28 cellular contexts compared by ENCODE assay signal in genomic region chr1:83531910-83532309, GRCh38.
"Had no signal": no experiment of that assay in that cellular context is flagged by ENCODE, and none has a peak within 500 bp of the region (broad histone marks: within the 10 kb centered on the region; RNA-seq: fewer than 3 reads in every experiment).

No MANE protein-coding gene starts in this region.

- H3K4me1 Mint-ChIP-seq: activated CD4-positive, alpha-beta memory T cell treated with anti-CD3 and anti-CD28 coated beads, Interleukin-2, amount 10 ng/mL, durations not matched to agents 7 days and 5 days; activated CD4-positive, alpha-beta T cell treated with anti-CD3 and anti-CD28 coated beads, Interleukin-2, amount 10 ng/mL, durations not matched to agents 24 days and 14 days; activated naive CD4-positive, alpha-beta T cell treated with anti-CD3 and anti-CD28 coated beads, Interleukin-2, amount 50 U/mL, for 24 hours; naive thymus-derived CD8-positive, alpha-beta T cell had no signal

- H3K27ac ChIP-seq: adrenal gland, ascending aorta, brain microvascular endothelial cell, esophagus muscularis mucosa, heart right ventricle, left ventricle myocardium inferior, ovary, psoas muscle, right atrium auricular region, vagina, VCaP had no signal

- H3K4me3 Mint-ChIP-seq: activated CD4-positive, alpha-beta memory T cell treated with anti-CD3 and anti-CD28 coated beads, Interleukin-2, amount 10 ng/mL, durations not matched to agents 7 days and 5 days; activated CD4-positive, alpha-beta T cell treated with anti-CD3 and anti-CD28 coated beads, Interleukin-2, amount 10 ng/mL, durations not matched to agents 24 days and 14 days; activated naive CD4-positive, alpha-beta T cell treated with anti-CD3 and anti-CD28 coated beads, Interleukin-2, amount 50 U/mL, for 24 hours; mesothelial cell of epicardium; naive thymus-derived CD8-positive, alpha-beta T cell; T-helper 2 cell treated with Interferon-gamma antibody and Interleukin-4, amounts not matched to agents 5 μg/mL and 100 μg/mL, for 36 hours; type B pancreatic cell had no signal

- H3K36me3 ChIP-seq: adrenal gland, ascending aorta, brain microvascular endothelial cell, esophagus muscularis mucosa, heart right ventricle, left ventricle myocardium inferior, ovary, right atrium auricular region, thoracic aorta, vagina had no signal

- H3K4me1 ChIP-seq: adrenal gland, ascending aorta, esophagus muscularis mucosa, psoas muscle, right atrium auricular region had no signal

- H3K27me3 ChIP-seq: adrenal gland, ascending aorta, brain microvascular endothelial cell, esophagus muscularis mucosa, heart right ventricle, ovary, right atrium auricular region, vagina had no signal

- H3K27ac Mint-ChIP-seq: activated CD4-positive, alpha-beta memory T cell treated with anti-CD3 and anti-CD28 coated beads, Interleukin-2, amount 10 ng/mL, durations not matched to agents 7 days and 5 days; activated CD4-positive, alpha-beta T cell treated with anti-CD3 and anti-CD28 coated beads, Interleukin-2, amount 10 ng/mL, durations not matched to agents 24 days and 14 days; activated naive CD4-positive, alpha-beta T cell treated with anti-CD3 and anti-CD28 coated beads, Interleukin-2, amount 50 U/mL, for 24 hours; mesothelial cell of epicardium; T-helper 2 cell treated with Interferon-gamma antibody and Interleukin-4, amounts not matched to agents 5 μg/mL and 100 μg/mL, for 36 hours; type B pancreatic cell had no signal

- H3K4me3 ChIP-seq: adrenal gland, ascending aorta, esophagus muscularis mucosa, heart right ventricle, left ventricle myocardium inferior, ovary, psoas muscle, right atrium auricular region, thoracic aorta, vagina had no signal

- H3K36me3 Mint-ChIP-seq: mesothelial cell of epicardium, type B pancreatic cell had no signal

- H3K9me3 ChIP-seq: adrenal gland, esophagus muscularis mucosa, psoas muscle, right atrium auricular region, thoracic aorta, vagina had no signal

- H3K27me3 Mint-ChIP-seq: activated CD4-positive, alpha-beta memory T cell treated with anti-CD3 and anti-CD28 coated beads, Interleukin-2, amount 10 ng/mL, durations not matched to agents 7 days and 5 days; activated CD4-positive, alpha-beta T cell treated with anti-CD3 and anti-CD28 coated beads, Interleukin-2, amount 10 ng/mL, durations not matched to agents 24 days and 14 days; activated naive CD4-positive, alpha-beta T cell treated with anti-CD3 and anti-CD28 coated beads, Interleukin-2, amount 50 U/mL, for 24 hours; naive thymus-derived CD8-positive, alpha-beta T cell; type B pancreatic cell had no signal

- ATAC-seq: activated CD4-positive, CD25-positive, alpha-beta regulatory T cell treated with anti-CD3 and anti-CD28 coated beads, Interleukin-2, amount 50 U/mL, for 24 hours; heart right ventricle; naive thymus-derived CD8-positive, alpha-beta T cell; psoas muscle had no signal

- DNase-seq: activated CD4-positive, alpha-beta memory T cell treated with anti-CD3 and anti-CD28 coated beads, Interleukin-2, amount 10 ng/mL, durations not matched to agents 7 days and 5 days; activated CD4-positive, alpha-beta T cell treated with anti-CD3 and anti-CD28 coated beads, Interleukin-2, amount 10 ng/mL, durations not matched to agents 24 days and 14 days; activated gamma-delta T cell; activated T-cell treated with anti-CD3 and anti-CD28 coated beads for 4 hours; adrenal gland; brain microvascular endothelial cell; central memory CD4-positive, alpha-beta T cell; effector memory CD4-positive, alpha-beta T cell; heart right ventricle; kidney glomerular epithelial cell; left ventricle myocardium inferior; mammary epithelial cell; naive thymus-derived CD8-positive, alpha-beta T cell; ovary; psoas muscle; stimulated activated CD4-positive, alpha-beta T cell treated with anti-CD3 and anti-CD28 coated beads, Interleukin-4, amount 100 ng/mL, for 24 hours; stimulated activated naive CD4-positive, alpha-beta T cell treated with Interleukin-2 at 50 U/mL for 16 hours had no signal
